In the genomic region with DNA sequence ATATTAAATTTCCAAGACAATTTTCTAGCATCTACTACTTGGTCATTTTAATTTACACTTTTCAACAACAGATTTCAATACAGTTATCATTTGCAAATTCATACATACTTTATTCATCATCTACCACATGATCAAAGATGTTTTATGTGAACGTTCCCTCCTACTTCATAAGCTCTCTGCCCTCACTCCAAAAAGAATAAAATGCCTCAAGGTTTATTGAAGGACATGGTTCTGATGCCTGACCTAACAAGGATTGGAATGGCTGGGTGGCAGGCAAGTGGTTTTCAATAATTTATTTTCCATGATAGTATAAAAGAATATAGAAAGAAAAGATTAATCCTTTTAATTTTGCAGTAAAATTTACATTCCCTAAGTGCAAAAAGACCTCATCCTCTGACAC, we compare ENCODE assay signal across 16 cellular contexts. TPM values are rescaled to one million over a fixed set of nuclear protein-coding genes. Genes with fewer than 3 reads are reported as not detected.
DNase-seq lines count a peak whose midpoint lies in the region; ATAC-seq, FAIRE-seq and TF ChIP-seq lines count a peak whose summit lies in the region.
"Had no signal": no experiment of that assay in that cellular context is flagged by ENCODE, and none has a peak within 500 bp of the region (broad histone marks: within the 10 kb centered on the region; RNA-seq: fewer than 3 reads in every experiment).

No MANE protein-coding gene starts in this region.

- peak overlapping the region; percentile 84 for H3K4me2 ChIP-seq in A549
- peak overlapping the region; percentile 62 for H3K4me2 ChIP-seq in DND-41 (ENCODE audit: insufficient read depth, low read length)

- POLR2A ChIA-PET in A549 (lab: Yijun Ruan, JAX), result interaction anchor here (0.7 kb wide), 1 partner anchor 339 kb away, joined by 3 read pairs; no protein-coding TSS in a partner anchor

- ATAC-seq in A549 (no peak), DND-41 (ENCODE audit: insufficient read depth, low read depth) (no peak), GM18520 (IDR thresholded peaks at IDR 0.05; ENCODE audit: unreplicated experiment) (no peak)
- ATAC-seq: left ventricle myocardium superior, natural killer cell had no signal

- TF ChIP-seq CTCF in A549 (IDR thresholded peaks at IDR 0.05) (no peak), DND-41 (IDR thresholded peaks at IDR 0.05; ENCODE audit: borderline replicate concordance, extremely low read depth, low read length, poor library complexity, severe bottlenecking) (no peak)

- no peak for TF ChIP-seq POLR2A in A549 (IDR thresholded peaks at IDR 0.05; ENCODE audit: low read length)

- TF ChIP-seq EP300 in A549 (IDR thresholded peaks at IDR 0.05), result no peak

- H3K4me3 ChIP-seq in A549, result peak overlapping the region; percentile 71; the same call in 2 of the 3 replicates
- peak overlapping the region; percentile 81 to 90; a peak in 3 of 4 replicates for H3K4me3 ChIP-seq in DND-41 (ENCODE audit: low read depth in 1 of 2, low read length in 2 of 2)

- H3K9ac ChIP-seq in DND-41 (ENCODE audit: low read depth, low read length), result peak overlapping the region; percentile 100

- H3K9me3 ChIP-seq in A549, result no peaks in the 10 kb centered on the region
- H3K9me3 ChIP-seq in DND-41 (ENCODE audit: insufficient read depth, low read length, severe bottlenecking), result no peaks in the 10 kb centered on the region

- no peak for FAIRE-seq in A549 (lab: Jason Lieb, UNC)

- peak overlapping the region; percentile 99 to 100 for H3K27ac ChIP-seq in A549
- peak overlapping the region; percentile 96 for H3K27ac ChIP-seq in DND-41 (ENCODE audit: low read length)
- H3K27ac ChIP-seq: VCaP had no signal

- peaks cover 35% of the 10 kb centered on the region for H3K36me3 ChIP-seq in DND-41 (ENCODE audit: insufficient read depth, low read length)

- no peak overlapping the region; the same call in 1 of the 2 replicates for H2AFZ ChIP-seq in DND-41 (ENCODE audit: low read depth, low read length)

- TF ChIP-seq RAD21 in A549 (conservative IDR thresholded peaks at IDR 0.05 in 1 of 2, IDR thresholded peaks at IDR 0.05 in 1 of 2), result no peak

- peaks cover 9% of the 10 kb centered on the region; the same call in 1 of the 2 replicates for H4K20me1 ChIP-seq in DND-41 (ENCODE audit: insufficient read depth, low read length)

- H3K4me1 ChIP-seq in A549 (peaks cover 13% of the 10 kb centered on the region; the same call in 2 of the 3 replicates), DND-41 (ENCODE audit: insufficient read depth, low read length) (peaks cover 48% of the 10 kb centered on the region)

- CTCF ChIA-PET in A549 (lab: Yijun Ruan, JAX), result no interaction called here

- no peaks in the 10 kb centered on the region for H3K27me3 ChIP-seq in DND-41 (ENCODE audit: insufficient read depth, low read length, poor library complexity)

- peaks cover 100% of the 10 kb centered on the region for H3K79me2 ChIP-seq in DND-41 (ENCODE audit: insufficient read depth, low read length)

- 4% methylated on average over 1 of the region's 1 CpG for WGBS in A549 (ENCODE audit: missing lambda C conversion rate)

- DNase-seq in A549 (ENCODE audit: low read depth in 1 of 2, low spot score in 1 of 2) (no peak), DND-41 (no peak), NCI-H345 (lab: John Stamatoyannopoulos, UW) (peak; percentile 66), dedifferentiated amniotic fluid mesenchymal stem cell (ENCODE audit: extremely low spot score) (peak; percentile 14), NCI-H2227 treated with DMSO at 0.1 percent for 48 hours (lab: John Stamatoyannopoulos, UW) (no peak), activated T-cell treated with anti-CD3 and anti-CD28 coated beads for 4 hours (no peak)
- no peak for DNase-seq in stimulated activated CD8-positive, alpha-beta memory T cell treated with anti-CD3 and anti-CD28 coated beads, Interleukin-4, amount 100 ng/mL, for 48 hours
- DNase-seq: activated naive CD4-positive, alpha-beta T cell treated with anti-CD3 and anti-CD28 coated beads, Interleukin-2, amount 50 U/mL, for 16 hours; hypothalamus; left ventricle myocardium superior; natural killer cell; retina; SHP77; stimulated activated CD4-positive, alpha-beta T cell treated with anti-CD3 and anti-CD28 coated beads, Interleukin-4, amount 100 ng/mL, for 1 hour had no signal

TF ChIP-seq in A549, 52 proteins besides CTCF, POLR2A, EP300 and RAD21:
- TF ChIP-seq CHD4 (IDR thresholded peaks at IDR 0.05; ENCODE audit: borderline replicate concordance) (no peak), SMC3 (IDR thresholded peaks at IDR 0.05) (no peak), RCOR1 (IDR thresholded peaks at IDR 0.05; ENCODE audit: low read depth, low read length) (no peak), ZSCAN20 (CRISPR knock-in tag; IDR thresholded peaks at IDR 0.05) (no peak), CEBPB (IDR thresholded peaks at IDR 0.05) (no peak), FOSL2 (IDR thresholded peaks at IDR 0.05) (no peak), FOSL2 (CRISPR knock-in tag; IDR thresholded peaks at IDR 0.05) (no peak), PHF8 (IDR thresholded peaks at IDR 0.05; ENCODE audit: borderline replicate concordance, low read depth) (no peak), SREBF2 (IDR thresholded peaks at IDR 0.05) (no peak)
- TF ChIP-seq, protein P1, sequence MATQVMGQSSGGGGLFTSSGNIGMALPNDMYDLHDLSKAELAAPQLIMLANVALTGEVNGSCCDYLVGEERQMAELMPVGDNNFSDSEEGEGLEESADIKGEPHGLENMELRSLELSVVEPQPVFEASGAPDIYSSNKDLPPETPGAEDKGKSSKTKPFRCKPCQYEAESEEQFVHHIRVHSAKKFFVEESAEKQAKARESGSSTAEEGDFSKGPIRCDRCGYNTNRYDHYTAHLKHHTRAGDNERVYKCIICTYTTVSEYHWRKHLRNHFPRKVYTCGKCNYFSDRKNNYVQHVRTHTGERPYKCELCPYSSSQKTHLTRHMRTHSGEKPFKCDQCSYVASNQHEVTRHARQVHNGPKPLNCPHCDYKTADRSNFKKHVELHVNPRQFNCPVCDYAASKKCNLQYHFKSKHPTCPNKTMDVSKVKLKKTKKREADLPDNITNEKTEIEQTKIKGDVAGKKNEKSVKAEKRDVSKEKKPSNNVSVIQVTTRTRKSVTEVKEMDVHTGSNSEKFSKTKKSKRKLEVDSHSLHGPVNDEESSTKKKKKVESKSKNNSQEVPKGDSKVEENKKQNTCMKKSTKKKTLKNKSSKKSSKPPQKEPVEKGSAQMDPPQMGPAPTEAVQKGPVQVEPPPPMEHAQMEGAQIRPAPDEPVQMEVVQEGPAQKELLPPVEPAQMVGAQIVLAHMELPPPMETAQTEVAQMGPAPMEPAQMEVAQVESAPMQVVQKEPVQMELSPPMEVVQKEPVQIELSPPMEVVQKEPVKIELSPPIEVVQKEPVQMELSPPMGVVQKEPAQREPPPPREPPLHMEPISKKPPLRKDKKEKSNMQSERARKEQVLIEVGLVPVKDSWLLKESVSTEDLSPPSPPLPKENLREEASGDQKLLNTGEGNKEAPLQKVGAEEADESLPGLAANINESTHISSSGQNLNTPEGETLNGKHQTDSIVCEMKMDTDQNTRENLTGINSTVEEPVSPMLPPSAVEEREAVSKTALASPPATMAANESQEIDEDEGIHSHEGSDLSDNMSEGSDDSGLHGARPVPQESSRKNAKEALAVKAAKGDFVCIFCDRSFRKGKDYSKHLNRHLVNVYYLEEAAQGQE (IDR thresholded peaks at IDR 0.05), result no peak
- TF ChIP-seq, protein P2, sequence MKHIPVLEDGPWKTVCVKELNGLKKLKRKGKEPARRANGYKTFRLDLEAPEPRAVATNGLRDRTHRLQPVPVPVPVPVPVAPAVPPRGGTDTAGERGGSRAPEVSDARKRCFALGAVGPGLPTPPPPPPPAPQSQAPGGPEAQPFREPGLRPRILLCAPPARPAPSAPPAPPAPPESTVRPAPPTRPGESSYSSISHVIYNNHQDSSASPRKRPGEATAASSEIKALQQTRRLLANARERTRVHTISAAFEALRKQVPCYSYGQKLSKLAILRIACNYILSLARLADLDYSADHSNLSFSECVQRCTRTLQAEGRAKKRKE (CRISPR knock-in tag; IDR thresholded peaks at IDR 0.05; ENCODE audit: low read depth), result no peak
TF ChIP-seq in A549: peak in this region for 0.

RNA-seq across cellular contexts. Expression of a gene that starts 5.4 kb away (rescaled TPM):
- 9.9 and 13.0 TPM in 2 replicates for polyA plus RNA-seq in A549 (2011; rRNA removed)
- 12.1 and 13.5 TPM in 2 replicates for polyA plus RNA-seq in A549 (2012; cell fraction: cytosol; rRNA removed)
- 8.8 and 10.3 TPM in 2 replicates for polyA plus RNA-seq in A549 (2012; cell fraction: nucleus; rRNA removed)
- 14.7 to 17.7 TPM (median 16.8 TPM) in 3 replicates for polyA plus RNA-seq in A549 (2017; fragmentation: RNase III; extraction: RNeasy Plus Mini Kit Qiagen cat#74134 plus additional on column Dnase treatment)
- 7.4 and 8.0 TPM in 2 replicates for polyA minus RNA-seq in A549 (2011; rRNA and poly(A)+ RNA removed)

RNA-seq across cellular contexts. Expression of a gene that starts 15.4 kb away (rescaled TPM):
- polyA plus RNA-seq in A549 (2011; rRNA removed), result 46.2 and 57.5 TPM in 2 replicates
- 4.5 and 5.3 TPM in 2 replicates for polyA plus RNA-seq in A549 (2012; cell fraction: cytosol; rRNA removed)
- 1.5 and 5.1 TPM in 2 replicates for polyA plus RNA-seq in A549 (2012; cell fraction: nucleus; rRNA removed)
- polyA plus RNA-seq in A549 (2017; fragmentation: RNase III; extraction: RNeasy Plus Mini Kit Qiagen cat#74134 plus additional on column Dnase treatment), result 29.9 to 31.7 TPM (median 31.2 TPM) in 3 replicates
- 32.2 and 41.3 TPM in 2 replicates for polyA minus RNA-seq in A549 (2011; rRNA and poly(A)+ RNA removed)

Comparison
In these comparisons a context has a peak if more than half of its experiments do, and no peak if none do; other contexts are left out.
1. DNase-seq: peak in NCI-H345 (single experiment) and dedifferentiated amniotic fluid mesenchymal stem cell (single experiment); none in A549 (0 of 2), DND-41 (single experiment), stimulated activated CD8-positive, alpha-beta memory T cell treated with anti-CD3 and anti-CD28 coated beads, Interleukin-4, amount 100 ng/mL, for 48 hours (single experiment), NCI-H2227 treated with DMSO at 0.1 percent for 48 hours (single experiment) and activated T-cell treated with anti-CD3 and anti-CD28 coated beads for 4 hours (single experiment).